In genomic region chr7:46900312-46901263, GRCh38 we compare ENCODE assay signal across 1 cellular context.
A peak's percentile ranks its signal among the peaks of the same experiment; 100 is the strongest.
TF ChIP-seq lines count a peak whose summit lies in the region.

No MANE protein-coding gene starts in this region.

TF ChIP-seq in SK-N-SH, 30 proteins besides CTCF, POLR2A, EP300 and RAD21 (continued from another document):
- peak; percentile 75 for TF ChIP-seq NFIC (IDR thresholded peaks at IDR 0.05; ENCODE audit: borderline replicate concordance)
- 0 out of 2 replicates have a peak, but pooled peaks have one; percentile 49 for TF ChIP-seq ZBTB33 (IDR thresholded peaks at IDR 0.05; ENCODE audit: borderline replicate concordance, low read depth)
